1 cellular context compared by ENCODE assay signal in genomic region chr19:2867025-2867991, GRCh38.
TF ChIP-seq lines count a peak whose summit lies in the region.

Gene ZNF556, plus strand, starts transcription at chr19:2867335. Its CDS starts 87 bp downstream, at chr19:2867422.

TF ChIP-seq in GM23338, 12 proteins besides CTCF, POLR2A, EP300 and RAD21 (continued from another document):
- TF ChIP-seq, protein P1, sequence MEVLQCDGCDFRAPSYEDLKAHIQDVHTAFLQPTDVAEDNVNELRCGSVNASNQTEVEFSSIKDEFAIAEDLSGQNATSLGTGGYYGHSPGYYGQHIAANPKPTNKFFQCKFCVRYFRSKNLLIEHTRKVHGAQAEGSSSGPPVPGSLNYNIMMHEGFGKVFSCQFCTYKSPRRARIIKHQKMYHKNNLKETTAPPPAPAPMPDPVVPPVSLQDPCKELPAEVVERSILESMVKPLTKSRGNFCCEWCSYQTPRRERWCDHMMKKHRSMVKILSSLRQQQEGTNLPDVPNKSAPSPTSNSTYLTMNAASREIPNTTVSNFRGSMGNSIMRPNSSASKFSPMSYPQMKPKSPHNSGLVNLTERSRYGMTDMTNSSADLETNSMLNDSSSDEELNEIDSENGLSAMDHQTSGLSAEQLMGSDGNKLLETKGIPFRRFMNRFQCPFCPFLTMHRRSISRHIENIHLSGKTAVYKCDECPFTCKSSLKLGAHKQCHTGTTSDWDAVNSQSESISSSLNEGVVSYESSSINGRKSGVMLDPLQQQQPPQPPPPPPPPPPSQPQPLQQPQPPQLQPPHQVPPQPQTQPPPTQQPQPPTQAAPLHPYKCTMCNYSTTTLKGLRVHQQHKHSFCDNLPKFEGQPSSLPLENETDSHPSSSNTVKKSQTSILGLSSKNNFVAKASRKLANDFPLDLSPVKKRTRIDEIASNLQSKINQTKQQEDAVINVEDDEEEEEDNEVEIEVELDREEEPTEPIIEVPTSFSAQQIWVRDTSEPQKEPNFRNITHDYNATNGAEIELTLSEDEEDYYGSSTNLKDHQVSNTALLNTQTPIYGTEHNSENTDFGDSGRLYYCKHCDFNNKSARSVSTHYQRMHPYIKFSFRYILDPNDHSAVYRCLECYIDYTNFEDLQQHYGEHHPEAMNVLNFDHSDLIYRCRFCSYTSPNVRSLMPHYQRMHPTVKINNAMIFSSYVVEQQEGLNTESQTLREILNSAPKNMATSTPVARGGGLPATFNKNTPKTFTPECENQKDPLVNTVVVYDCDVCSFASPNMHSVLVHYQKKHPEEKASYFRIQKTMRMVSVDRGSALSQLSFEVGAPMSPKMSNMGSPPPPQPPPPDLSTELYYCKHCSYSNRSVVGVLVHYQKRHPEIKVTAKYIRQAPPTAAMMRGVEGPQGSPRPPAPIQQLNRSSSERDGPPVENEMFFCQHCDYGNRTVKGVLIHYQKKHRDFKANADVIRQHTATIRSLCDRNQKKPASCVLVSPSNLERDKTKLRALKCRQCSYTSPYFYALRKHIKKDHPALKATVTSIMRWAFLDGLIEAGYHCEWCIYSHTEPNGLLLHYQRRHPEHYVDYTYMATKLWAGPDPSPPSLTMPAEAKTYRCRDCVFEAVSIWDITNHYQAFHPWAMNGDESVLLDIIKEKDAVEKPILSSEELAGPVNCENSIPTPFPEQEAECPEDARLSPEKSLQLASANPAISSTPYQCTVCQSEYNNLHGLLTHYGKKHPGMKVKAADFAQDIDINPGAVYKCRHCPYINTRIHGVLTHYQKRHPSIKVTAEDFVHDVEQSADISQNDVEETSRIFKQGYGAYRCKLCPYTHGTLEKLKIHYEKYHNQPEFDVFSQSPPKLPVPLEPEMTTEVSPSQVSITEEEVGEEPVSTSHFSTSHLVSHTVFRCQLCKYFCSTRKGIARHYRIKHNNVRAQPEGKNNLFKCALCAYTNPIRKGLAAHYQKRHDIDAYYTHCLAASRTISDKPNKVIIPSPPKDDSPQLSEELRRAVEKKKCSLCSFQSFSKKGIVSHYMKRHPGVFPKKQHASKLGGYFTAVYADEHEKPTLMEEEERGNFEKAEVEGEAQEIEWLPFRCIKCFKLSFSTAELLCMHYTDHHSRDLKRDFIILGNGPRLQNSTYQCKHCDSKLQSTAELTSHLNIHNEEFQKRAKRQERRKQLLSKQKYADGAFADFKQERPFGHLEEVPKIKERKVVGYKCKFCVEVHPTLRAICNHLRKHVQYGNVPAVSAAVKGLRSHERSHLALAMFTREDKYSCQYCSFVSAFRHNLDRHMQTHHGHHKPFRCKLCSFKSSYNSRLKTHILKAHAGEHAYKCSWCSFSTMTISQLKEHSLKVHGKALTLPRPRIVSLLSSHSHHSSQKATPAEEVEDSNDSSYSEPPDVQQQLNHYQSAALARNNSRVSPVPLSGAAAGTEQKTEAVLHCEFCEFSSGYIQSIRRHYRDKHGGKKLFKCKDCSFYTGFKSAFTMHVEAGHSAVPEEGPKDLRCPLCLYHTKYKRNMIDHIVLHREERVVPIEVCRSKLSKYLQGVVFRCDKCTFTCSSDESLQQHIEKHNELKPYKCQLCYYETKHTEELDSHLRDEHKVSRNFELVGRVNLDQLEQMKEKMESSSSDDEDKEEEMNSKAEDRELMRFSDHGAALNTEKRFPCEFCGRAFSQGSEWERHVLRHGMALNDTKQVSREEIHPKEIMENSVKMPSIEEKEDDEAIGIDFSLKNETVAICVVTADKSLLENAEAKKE (CRISPR knock-in tag; IDR thresholded peaks at IDR 0.05), result no peak
- TF ChIP-seq JUNB (IDR thresholded peaks at IDR 0.05; ENCODE audit: unreplicated experiment) (no peak), NANOG (IDR thresholded peaks at IDR 0.05; ENCODE audit: borderline replicate concordance) (no peak), CREB1 (CRISPR knock-in tag; IDR thresholded peaks at IDR 0.05; ENCODE audit: low read depth) (no peak), ZNF114 (CRISPR knock-in tag; IDR thresholded peaks at IDR 0.05) (no peak)
